ENCODE assay signal across 28 cellular contexts in the genomic region with DNA sequence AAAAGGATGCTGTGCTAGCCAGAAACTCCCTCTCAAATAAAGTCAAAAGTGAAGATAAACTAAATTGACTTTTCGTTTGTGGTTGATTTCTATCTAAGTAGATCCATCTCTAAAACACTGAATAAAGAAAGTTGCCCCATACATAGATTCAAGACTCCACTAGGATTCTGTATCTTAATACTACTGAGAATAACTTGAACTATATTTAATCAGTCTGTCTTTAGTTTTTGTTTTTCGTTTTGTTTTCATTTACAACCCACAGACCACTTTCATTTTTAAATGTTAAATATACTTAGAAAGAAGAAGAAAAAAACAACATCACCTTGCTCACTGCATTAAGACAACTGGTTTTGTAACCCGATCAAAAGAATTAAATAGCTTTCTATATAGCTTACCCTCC.
"Had no signal": no experiment of that assay in that cellular context is flagged by ENCODE, and none has a peak within 500 bp of the region (broad histone marks: within the 10 kb centered on the region; RNA-seq: fewer than 3 reads in every experiment).

No MANE protein-coding gene starts in this region.

- H3K27ac Mint-ChIP-seq: dendritic cell treated with granulocyte-macrophage colony-stimulating factor and Interleukin-4, amounts not matched to agents 40 ng/mL and 50 ng/mL, for 4 days; endodermal cell; naive thymus-derived CD8-positive, alpha-beta T cell; nephron progenitor cell; stimulated activated memory B cell treated with anti-CD40 and anti-IgM and Interleukin-4, amounts not matched to agents 10 μg/mL and 1 μg/mL and 100 μg/mL, for 72 hours; type B pancreatic cell had no signal

- H3K36me3 ChIP-seq: colonic mucosa, gastrocnemius medialis, left ventricle myocardium inferior, lower lobe of right lung, prostate gland, right atrium auricular region, tibial artery had no signal

- H3K4me2 ChIP-seq: smooth muscle cell had no signal

- H3K36me3 Mint-ChIP-seq: naive thymus-derived CD8-positive, alpha-beta T cell; stimulated activated memory B cell treated with anti-CD40 and anti-IgM and Interleukin-4, amounts not matched to agents 10 μg/mL and 1 μg/mL and 100 μg/mL, for 72 hours; type B pancreatic cell had no signal

- H3K27ac ChIP-seq: colonic mucosa, epithelial cell of prostate, gastrocnemius medialis, left ventricle myocardium inferior, lower lobe of right lung, prostate gland, right atrium auricular region, testis, tibial artery had no signal

- H3K9me3 ChIP-seq: colonic mucosa, gastrocnemius medialis, left ventricle myocardium inferior, lower lobe of right lung, prostate gland, right atrium auricular region, testis, tibial artery had no signal

- H3K27me3 ChIP-seq: colonic mucosa, gastrocnemius medialis, right atrium auricular region, testis, tibial artery had no signal

- DNase-seq: colonic mucosa; effector CD8-positive, alpha-beta T cell; endodermal cell; foreskin fibroblast; gastrocnemius medialis; head of caudate nucleus; left colon; left ventricle myocardium inferior; lower lobe of right lung; naive thymus-derived CD8-positive, alpha-beta T cell; nephron progenitor cell; nucleus accumbens; stimulated activated CD4-positive, alpha-beta T cell treated with anti-CD3 and anti-CD28 coated beads, Interleukin-12 subunit alpha, Interleukin-12 subunit beta, amount 100 ng/mL, for 4 hours; stimulated activated CD4-positive, alpha-beta T cell treated with anti-CD3 and anti-CD28 coated beads, Interleukin-1b, Interleukin-23, amount 100 ng/mL, for 48 hours; stimulated activated CD4-positive, alpha-beta T cell treated with anti-CD3 and anti-CD28 coated beads, Interleukin-4, amount 100 ng/mL, for 24 hours; stimulated activated naive CD8-positive, alpha-beta T cell treated with anti-CD3 and anti-CD28 coated beads, Interleukin-15, Interleukin-2, amounts not matched to agents 100 U/mL and 50 U/mL, for 24 hours; substantia nigra; testis; tibial artery had no signal

- H3K4me3 Mint-ChIP-seq: dendritic cell treated with granulocyte-macrophage colony-stimulating factor and Interleukin-4, amounts not matched to agents 40 ng/mL and 50 ng/mL, for 4 days; endodermal cell; naive thymus-derived CD8-positive, alpha-beta T cell; nephron progenitor cell; stimulated activated memory B cell treated with anti-CD40 and anti-IgM and Interleukin-4, amounts not matched to agents 10 μg/mL and 1 μg/mL and 100 μg/mL, for 72 hours; type B pancreatic cell had no signal

- H3K4me1 ChIP-seq: colonic mucosa, gastrocnemius medialis, left ventricle myocardium inferior, lower lobe of right lung, prostate gland, right atrium auricular region, testis, tibial artery had no signal

- H3K27me3 Mint-ChIP-seq: dendritic cell treated with granulocyte-macrophage colony-stimulating factor and Interleukin-4, amounts not matched to agents 40 ng/mL and 50 ng/mL, for 4 days; naive thymus-derived CD8-positive, alpha-beta T cell; stimulated activated memory B cell treated with anti-CD40 and anti-IgM and Interleukin-4, amounts not matched to agents 10 μg/mL and 1 μg/mL and 100 μg/mL, for 72 hours; type B pancreatic cell had no signal

- H3K4me3 ChIP-seq: colonic mucosa, gastrocnemius medialis, left ventricle myocardium inferior, lower lobe of right lung, prostate gland, right atrium auricular region, smooth muscle cell, testis, tibial artery had no signal

- H3K9me3 Mint-ChIP-seq: dendritic cell treated with granulocyte-macrophage colony-stimulating factor and Interleukin-4, amounts not matched to agents 40 ng/mL and 50 ng/mL, for 4 days; endodermal cell; naive thymus-derived CD8-positive, alpha-beta T cell; nephron progenitor cell had no signal

- H3K4me1 Mint-ChIP-seq: endodermal cell; naive thymus-derived CD8-positive, alpha-beta T cell; nephron progenitor cell; stimulated activated memory B cell treated with anti-CD40 and anti-IgM and Interleukin-4, amounts not matched to agents 10 μg/mL and 1 μg/mL and 100 μg/mL, for 72 hours had no signal

- ATAC-seq: esophagus mucosa; gastrocnemius medialis; left colon; lower lobe of right lung; naive thymus-derived CD8-positive, alpha-beta T cell; sciatic nerve; stimulated activated memory B cell treated with anti-CD40 and anti-IgM and Interleukin-4, amounts not matched to agents 10 μg/mL and 1 μg/mL and 100 μg/mL, for 72 hours; stimulated activated naive CD8-positive, alpha-beta T cell treated with anti-CD3 and anti-CD28 coated beads, Interleukin-15, Interleukin-2, amounts not matched to agents 100 U/mL and 50 U/mL, for 24 hours had no signal
